Comparison of ENCODE assay signal across 2 cellular contexts in the genomic region with DNA sequence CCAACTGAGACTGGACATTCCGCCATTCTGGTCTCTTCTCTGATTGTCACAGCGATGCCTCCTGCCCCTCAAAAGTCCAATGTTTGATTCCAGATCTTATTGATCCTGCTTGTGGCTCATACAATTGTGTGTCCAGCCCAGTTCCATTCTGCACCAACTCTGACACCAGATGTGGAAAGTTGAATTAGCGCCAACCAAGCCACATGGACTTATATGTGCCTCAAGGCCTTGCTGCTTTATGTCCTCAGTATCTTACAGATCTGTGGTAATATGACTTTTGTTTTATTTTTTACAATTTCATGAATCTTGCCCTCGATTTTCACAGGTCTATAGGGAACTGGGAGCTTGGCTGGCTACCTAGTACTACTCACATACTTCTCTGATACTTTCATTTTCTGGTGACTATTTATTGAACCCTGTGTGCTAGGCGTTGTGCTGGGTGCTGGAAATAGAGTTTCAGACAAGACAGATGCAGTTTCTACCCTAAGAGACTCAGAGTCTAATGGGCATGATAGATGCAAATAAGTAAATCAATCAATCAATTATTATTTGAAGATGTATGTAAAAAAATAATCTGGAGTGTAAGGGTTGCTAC.
A peak's percentile ranks its signal among the peaks of the same experiment; 100 is the strongest.
TF ChIP-seq lines count a peak whose summit lies in the region.

No MANE protein-coding gene starts in this region.

TF ChIP-seq in SK-N-SH, 30 proteins besides CTCF, POLR2A, EP300 and RAD21:
- TF ChIP-seq RFX5 (IDR thresholded peaks at IDR 0.05; ENCODE audit: low read length) (no peak), FOSL2 (IDR thresholded peaks at IDR 0.05; ENCODE audit: borderline replicate concordance, low read depth) (no peak), ELF1 (IDR thresholded peaks at IDR 0.05) (no peak), MEF2A (IDR thresholded peaks at IDR 0.05; ENCODE audit: borderline replicate concordance, low read depth) (no peak), JUND (IDR thresholded peaks at IDR 0.05) (no peak), SIN3A (IDR thresholded peaks at IDR 0.05; ENCODE audit: borderline replicate concordance, low read depth, low read length) (no peak), GATA2 (CRISPR knock-in tag; IDR thresholded peaks at IDR 0.05) (peak; percentile 39; the same call in 1 of the 2 replicates)

TF ChIP-seq in SK-N-SH treated with all-trans-retinoic acid at 6 μM for 48 hours, 23 proteins besides CTCF, POLR2A, EP300 and RAD21:
- TF ChIP-seq ZNF565 (CRISPR knock-in tag; conservative IDR thresholded peaks at IDR 0.05; ENCODE audit: low read depth) (no peak), ARNTL (CRISPR knock-in tag; IDR thresholded peaks at IDR 0.05; ENCODE audit: borderline replicate concordance, low read depth) (no peak), CSDC2 (CRISPR knock-in tag; IDR thresholded peaks at IDR 0.05) (no peak), ZFP3 (CRISPR knock-in tag; IDR thresholded peaks at IDR 0.05) (no peak), GLIS3 (CRISPR knock-in tag; IDR thresholded peaks at IDR 0.05) (no peak), BACH2 (CRISPR knock-in tag; IDR thresholded peaks at IDR 0.05; ENCODE audit: borderline replicate concordance) (no peak), ZC3H10 (CRISPR knock-in tag; IDR thresholded peaks at IDR 0.05) (no peak)
- TF ChIP-seq, protein P1, sequence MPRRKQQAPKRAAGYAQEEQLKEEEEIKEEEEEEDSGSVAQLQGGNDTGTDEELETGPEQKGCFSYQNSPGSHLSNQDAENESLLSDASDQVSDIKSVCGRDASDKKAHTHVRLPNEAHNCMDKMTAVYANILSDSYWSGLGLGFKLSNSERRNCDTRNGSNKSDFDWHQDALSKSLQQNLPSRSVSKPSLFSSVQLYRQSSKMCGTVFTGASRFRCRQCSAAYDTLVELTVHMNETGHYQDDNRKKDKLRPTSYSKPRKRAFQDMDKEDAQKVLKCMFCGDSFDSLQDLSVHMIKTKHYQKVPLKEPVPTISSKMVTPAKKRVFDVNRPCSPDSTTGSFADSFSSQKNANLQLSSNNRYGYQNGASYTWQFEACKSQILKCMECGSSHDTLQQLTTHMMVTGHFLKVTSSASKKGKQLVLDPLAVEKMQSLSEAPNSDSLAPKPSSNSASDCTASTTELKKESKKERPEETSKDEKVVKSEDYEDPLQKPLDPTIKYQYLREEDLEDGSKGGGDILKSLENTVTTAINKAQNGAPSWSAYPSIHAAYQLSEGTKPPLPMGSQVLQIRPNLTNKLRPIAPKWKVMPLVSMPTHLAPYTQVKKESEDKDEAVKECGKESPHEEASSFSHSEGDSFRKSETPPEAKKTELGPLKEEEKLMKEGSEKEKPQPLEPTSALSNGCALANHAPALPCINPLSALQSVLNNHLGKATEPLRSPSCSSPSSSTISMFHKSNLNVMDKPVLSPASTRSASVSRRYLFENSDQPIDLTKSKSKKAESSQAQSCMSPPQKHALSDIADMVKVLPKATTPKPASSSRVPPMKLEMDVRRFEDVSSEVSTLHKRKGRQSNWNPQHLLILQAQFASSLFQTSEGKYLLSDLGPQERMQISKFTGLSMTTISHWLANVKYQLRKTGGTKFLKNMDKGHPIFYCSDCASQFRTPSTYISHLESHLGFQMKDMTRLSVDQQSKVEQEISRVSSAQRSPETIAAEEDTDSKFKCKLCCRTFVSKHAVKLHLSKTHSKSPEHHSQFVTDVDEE (CRISPR knock-in tag; IDR thresholded peaks at IDR 0.05): no peak
- TF ChIP-seq, protein P2, sequence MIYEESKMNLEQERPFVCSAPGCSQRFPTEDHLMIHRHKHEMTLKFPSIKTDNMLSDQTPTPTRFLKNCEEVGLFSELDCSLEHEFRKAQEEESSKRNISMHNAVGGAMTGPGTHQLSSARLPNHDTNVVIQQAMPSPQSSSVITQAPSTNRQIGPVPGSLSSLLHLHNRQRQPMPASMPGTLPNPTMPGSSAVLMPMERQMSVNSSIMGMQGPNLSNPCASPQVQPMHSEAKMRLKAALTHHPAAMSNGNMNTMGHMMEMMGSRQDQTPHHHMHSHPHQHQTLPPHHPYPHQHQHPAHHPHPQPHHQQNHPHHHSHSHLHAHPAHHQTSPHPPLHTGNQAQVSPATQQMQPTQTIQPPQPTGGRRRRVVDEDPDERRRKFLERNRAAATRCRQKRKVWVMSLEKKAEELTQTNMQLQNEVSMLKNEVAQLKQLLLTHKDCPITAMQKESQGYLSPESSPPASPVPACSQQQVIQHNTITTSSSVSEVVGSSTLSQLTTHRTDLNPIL (CRISPR knock-in tag; IDR thresholded peaks at IDR 0.05; ENCODE audit: low read depth): no peak
- TF ChIP-seq, protein P3, sequence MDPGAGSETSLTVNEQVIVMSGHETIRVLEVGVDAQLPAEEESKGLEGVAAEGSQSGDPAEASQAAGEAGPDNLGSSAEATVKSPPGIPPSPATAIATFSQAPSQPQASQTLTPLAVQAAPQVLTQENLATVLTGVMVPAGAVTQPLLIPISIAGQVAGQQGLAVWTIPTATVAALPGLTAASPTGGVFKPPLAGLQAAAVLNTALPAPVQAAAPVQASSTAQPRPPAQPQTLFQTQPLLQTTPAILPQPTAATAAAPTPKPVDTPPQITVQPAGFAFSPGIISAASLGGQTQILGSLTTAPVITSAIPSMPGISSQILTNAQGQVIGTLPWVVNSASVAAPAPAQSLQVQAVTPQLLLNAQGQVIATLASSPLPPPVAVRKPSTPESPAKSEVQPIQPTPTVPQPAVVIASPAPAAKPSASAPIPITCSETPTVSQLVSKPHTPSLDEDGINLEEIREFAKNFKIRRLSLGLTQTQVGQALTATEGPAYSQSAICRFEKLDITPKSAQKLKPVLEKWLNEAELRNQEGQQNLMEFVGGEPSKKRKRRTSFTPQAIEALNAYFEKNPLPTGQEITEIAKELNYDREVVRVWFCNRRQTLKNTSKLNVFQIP (CRISPR knock-in tag; IDR thresholded peaks at IDR 0.05; ENCODE audit: borderline replicate concordance, low read depth): no peak
- TF ChIP-seq, protein P4, sequence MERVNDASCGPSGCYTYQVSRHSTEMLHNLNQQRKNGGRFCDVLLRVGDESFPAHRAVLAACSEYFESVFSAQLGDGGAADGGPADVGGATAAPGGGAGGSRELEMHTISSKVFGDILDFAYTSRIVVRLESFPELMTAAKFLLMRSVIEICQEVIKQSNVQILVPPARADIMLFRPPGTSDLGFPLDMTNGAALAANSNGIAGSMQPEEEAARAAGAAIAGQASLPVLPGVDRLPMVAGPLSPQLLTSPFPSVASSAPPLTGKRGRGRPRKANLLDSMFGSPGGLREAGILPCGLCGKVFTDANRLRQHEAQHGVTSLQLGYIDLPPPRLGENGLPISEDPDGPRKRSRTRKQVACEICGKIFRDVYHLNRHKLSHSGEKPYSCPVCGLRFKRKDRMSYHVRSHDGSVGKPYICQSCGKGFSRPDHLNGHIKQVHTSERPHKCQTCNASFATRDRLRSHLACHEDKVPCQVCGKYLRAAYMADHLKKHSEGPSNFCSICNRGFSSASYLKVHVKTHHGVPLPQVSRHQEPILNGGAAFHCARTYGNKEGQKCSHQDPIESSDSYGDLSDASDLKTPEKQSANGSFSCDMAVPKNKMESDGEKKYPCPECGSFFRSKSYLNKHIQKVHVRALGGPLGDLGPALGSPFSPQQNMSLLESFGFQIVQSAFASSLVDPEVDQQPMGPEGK (CRISPR knock-in tag; IDR thresholded peaks at IDR 0.05; ENCODE audit: borderline replicate concordance): no peak
TF ChIP-seq in SK-N-SH treated with all-trans-retinoic acid at 6 μM for 48 hours: peak in this region for 0.
